1 cellular context compared by ENCODE assay signal in the genomic region with DNA sequence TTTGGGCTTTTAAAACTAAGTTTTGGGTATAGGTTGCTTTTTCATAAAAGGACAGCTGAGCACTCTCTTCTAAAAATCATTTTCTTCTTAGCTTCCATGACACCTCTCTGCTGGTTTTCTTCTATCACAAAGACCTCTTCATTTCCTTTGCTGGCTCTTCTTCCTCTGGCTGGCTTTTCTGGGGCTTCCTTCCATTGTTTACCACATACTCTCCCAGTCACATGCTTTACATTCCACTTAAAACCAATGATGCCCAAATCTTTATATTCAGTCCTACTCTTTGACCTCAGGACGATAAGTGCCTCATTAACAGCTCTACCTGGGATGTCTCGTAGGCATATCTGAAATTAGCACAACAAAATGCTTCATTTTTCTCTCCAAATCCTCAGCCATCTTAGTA.
TF ChIP-seq lines count a peak whose summit lies in the region.

No MANE protein-coding gene starts in this region.

TF ChIP-seq in GM23338, 12 proteins besides CTCF, POLR2A, EP300 and RAD21:
- TF ChIP-seq, protein P1, sequence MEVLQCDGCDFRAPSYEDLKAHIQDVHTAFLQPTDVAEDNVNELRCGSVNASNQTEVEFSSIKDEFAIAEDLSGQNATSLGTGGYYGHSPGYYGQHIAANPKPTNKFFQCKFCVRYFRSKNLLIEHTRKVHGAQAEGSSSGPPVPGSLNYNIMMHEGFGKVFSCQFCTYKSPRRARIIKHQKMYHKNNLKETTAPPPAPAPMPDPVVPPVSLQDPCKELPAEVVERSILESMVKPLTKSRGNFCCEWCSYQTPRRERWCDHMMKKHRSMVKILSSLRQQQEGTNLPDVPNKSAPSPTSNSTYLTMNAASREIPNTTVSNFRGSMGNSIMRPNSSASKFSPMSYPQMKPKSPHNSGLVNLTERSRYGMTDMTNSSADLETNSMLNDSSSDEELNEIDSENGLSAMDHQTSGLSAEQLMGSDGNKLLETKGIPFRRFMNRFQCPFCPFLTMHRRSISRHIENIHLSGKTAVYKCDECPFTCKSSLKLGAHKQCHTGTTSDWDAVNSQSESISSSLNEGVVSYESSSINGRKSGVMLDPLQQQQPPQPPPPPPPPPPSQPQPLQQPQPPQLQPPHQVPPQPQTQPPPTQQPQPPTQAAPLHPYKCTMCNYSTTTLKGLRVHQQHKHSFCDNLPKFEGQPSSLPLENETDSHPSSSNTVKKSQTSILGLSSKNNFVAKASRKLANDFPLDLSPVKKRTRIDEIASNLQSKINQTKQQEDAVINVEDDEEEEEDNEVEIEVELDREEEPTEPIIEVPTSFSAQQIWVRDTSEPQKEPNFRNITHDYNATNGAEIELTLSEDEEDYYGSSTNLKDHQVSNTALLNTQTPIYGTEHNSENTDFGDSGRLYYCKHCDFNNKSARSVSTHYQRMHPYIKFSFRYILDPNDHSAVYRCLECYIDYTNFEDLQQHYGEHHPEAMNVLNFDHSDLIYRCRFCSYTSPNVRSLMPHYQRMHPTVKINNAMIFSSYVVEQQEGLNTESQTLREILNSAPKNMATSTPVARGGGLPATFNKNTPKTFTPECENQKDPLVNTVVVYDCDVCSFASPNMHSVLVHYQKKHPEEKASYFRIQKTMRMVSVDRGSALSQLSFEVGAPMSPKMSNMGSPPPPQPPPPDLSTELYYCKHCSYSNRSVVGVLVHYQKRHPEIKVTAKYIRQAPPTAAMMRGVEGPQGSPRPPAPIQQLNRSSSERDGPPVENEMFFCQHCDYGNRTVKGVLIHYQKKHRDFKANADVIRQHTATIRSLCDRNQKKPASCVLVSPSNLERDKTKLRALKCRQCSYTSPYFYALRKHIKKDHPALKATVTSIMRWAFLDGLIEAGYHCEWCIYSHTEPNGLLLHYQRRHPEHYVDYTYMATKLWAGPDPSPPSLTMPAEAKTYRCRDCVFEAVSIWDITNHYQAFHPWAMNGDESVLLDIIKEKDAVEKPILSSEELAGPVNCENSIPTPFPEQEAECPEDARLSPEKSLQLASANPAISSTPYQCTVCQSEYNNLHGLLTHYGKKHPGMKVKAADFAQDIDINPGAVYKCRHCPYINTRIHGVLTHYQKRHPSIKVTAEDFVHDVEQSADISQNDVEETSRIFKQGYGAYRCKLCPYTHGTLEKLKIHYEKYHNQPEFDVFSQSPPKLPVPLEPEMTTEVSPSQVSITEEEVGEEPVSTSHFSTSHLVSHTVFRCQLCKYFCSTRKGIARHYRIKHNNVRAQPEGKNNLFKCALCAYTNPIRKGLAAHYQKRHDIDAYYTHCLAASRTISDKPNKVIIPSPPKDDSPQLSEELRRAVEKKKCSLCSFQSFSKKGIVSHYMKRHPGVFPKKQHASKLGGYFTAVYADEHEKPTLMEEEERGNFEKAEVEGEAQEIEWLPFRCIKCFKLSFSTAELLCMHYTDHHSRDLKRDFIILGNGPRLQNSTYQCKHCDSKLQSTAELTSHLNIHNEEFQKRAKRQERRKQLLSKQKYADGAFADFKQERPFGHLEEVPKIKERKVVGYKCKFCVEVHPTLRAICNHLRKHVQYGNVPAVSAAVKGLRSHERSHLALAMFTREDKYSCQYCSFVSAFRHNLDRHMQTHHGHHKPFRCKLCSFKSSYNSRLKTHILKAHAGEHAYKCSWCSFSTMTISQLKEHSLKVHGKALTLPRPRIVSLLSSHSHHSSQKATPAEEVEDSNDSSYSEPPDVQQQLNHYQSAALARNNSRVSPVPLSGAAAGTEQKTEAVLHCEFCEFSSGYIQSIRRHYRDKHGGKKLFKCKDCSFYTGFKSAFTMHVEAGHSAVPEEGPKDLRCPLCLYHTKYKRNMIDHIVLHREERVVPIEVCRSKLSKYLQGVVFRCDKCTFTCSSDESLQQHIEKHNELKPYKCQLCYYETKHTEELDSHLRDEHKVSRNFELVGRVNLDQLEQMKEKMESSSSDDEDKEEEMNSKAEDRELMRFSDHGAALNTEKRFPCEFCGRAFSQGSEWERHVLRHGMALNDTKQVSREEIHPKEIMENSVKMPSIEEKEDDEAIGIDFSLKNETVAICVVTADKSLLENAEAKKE (CRISPR knock-in tag; IDR thresholded peaks at IDR 0.05), result no peak
- TF ChIP-seq EZH2 (IDR thresholded peaks at IDR 0.05; ENCODE audit: low read depth, unreplicated experiment), result no peak
- no peak for TF ChIP-seq ZNF331 (CRISPR knock-in tag; IDR thresholded peaks at IDR 0.05; ENCODE audit: low read depth)
- TF ChIP-seq CREB1 (CRISPR knock-in tag; IDR thresholded peaks at IDR 0.05; ENCODE audit: low read depth), result no peak
- no peak for TF ChIP-seq ZNF114 (CRISPR knock-in tag; IDR thresholded peaks at IDR 0.05)
- TF ChIP-seq ETS1 (IDR thresholded peaks at IDR 0.05), result no peak
- no peak for TF ChIP-seq STAT1 (IDR thresholded peaks at IDR 0.05; ENCODE audit: unreplicated experiment)
- TF ChIP-seq POLR2AphosphoS5 (IDR thresholded peaks at IDR 0.05; ENCODE audit: low read depth), result no peak
- TF ChIP-seq, protein P2, sequence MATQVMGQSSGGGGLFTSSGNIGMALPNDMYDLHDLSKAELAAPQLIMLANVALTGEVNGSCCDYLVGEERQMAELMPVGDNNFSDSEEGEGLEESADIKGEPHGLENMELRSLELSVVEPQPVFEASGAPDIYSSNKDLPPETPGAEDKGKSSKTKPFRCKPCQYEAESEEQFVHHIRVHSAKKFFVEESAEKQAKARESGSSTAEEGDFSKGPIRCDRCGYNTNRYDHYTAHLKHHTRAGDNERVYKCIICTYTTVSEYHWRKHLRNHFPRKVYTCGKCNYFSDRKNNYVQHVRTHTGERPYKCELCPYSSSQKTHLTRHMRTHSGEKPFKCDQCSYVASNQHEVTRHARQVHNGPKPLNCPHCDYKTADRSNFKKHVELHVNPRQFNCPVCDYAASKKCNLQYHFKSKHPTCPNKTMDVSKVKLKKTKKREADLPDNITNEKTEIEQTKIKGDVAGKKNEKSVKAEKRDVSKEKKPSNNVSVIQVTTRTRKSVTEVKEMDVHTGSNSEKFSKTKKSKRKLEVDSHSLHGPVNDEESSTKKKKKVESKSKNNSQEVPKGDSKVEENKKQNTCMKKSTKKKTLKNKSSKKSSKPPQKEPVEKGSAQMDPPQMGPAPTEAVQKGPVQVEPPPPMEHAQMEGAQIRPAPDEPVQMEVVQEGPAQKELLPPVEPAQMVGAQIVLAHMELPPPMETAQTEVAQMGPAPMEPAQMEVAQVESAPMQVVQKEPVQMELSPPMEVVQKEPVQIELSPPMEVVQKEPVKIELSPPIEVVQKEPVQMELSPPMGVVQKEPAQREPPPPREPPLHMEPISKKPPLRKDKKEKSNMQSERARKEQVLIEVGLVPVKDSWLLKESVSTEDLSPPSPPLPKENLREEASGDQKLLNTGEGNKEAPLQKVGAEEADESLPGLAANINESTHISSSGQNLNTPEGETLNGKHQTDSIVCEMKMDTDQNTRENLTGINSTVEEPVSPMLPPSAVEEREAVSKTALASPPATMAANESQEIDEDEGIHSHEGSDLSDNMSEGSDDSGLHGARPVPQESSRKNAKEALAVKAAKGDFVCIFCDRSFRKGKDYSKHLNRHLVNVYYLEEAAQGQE (IDR thresholded peaks at IDR 0.05; ENCODE audit: unreplicated experiment), result no peak
- no peak for TF ChIP-seq NANOG (IDR thresholded peaks at IDR 0.05; ENCODE audit: borderline replicate concordance)
- TF ChIP-seq JUNB (IDR thresholded peaks at IDR 0.05; ENCODE audit: unreplicated experiment), result no peak
